Comparison of ENCODE assay signal across 17 cellular contexts in the genomic region with DNA sequence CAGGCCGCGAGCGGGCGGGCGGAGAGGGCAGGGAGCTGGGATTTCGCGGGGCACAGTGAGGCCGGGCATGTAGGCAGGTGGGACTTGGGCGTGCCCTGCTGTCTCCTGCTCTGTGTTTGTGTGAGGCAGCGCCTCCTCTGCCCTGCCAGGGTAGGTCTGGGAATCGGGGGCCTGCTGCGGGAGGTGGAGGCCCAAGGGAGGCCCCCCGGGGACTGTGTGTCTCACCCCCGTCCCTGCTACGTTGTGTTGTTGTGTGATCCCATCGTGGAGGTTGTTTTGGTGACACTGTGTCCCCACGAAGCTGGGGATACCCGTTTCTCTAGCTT. TPM values are rescaled to one million over a fixed set of nuclear protein-coding genes. Genes with fewer than 3 reads are reported as not detected.
DNase-seq lines count a peak whose midpoint lies in the region; ATAC-seq and TF ChIP-seq lines count a peak whose summit lies in the region.
"Had no signal": no experiment of that assay in that cellular context is flagged by ENCODE, and none has a peak within 500 bp of the region (broad histone marks: within the 10 kb centered on the region; RNA-seq: fewer than 3 reads in every experiment).

No MANE protein-coding gene starts in this region.

- H3K4me1 ChIP-seq in heart right ventricle (peaks cover 9 to 79% (median 55%) of the 10 kb centered on the region in 9 donors), osteoblast (ENCODE audit: insufficient read depth, low read length) (peaks cover 14% of the 10 kb centered on the region), urinary bladder (ENCODE audit: insufficient read depth) (no peaks in the 10 kb centered on the region)

- no peaks in the 10 kb centered on the region for H3K79me2 ChIP-seq in osteoblast (ENCODE audit: insufficient read depth, low read length)

- peak overlapping the region; percentile 87 to 99 (median 94) for H3K27ac ChIP-seq in heart right ventricle
- H3K27ac ChIP-seq in osteoblast (ENCODE audit: low read depth, low read length): peak overlapping the region; percentile 41
- H3K27ac ChIP-seq in urinary bladder (ENCODE audit: low read depth): peak overlapping the region; percentile 69

- H3K27me3 ChIP-seq in heart right ventricle (peaks cover 0 to 28% (median 4%) of the 10 kb centered on the region in 7 donors), osteoblast (ENCODE audit: insufficient read depth, low read length) (peaks cover 41% of the 10 kb centered on the region)

- TF ChIP-seq CTCF in heart right ventricle (IDR thresholded peaks at IDR 0.05) (peak in 3 of 9 donors; percentile 7 to 22 (median 11)), osteoblast (IDR thresholded peaks at IDR 0.05; ENCODE audit: extremely low read depth, low read depth, low read length) (no peak)

- no peaks in the 10 kb centered on the region for H3K9me3 ChIP-seq in heart right ventricle
- no peaks in the 10 kb centered on the region for H3K9me3 ChIP-seq in osteoblast (ENCODE audit: low read depth, low read length)

- intact Hi-C loops in heart right ventricle (cut with DNase I): loop anchor here in 5 of 10 donors (2.0 to 10.0 kb wide), 5 partner anchors 15 to 167 kb away; partner anchors contain the start of gene USF2 (in 2 of the 5)

- 21 to 26% methylated on average over 18 of the region's 18 CpGs for WGBS in heart right ventricle, 2 donors
- WGBS in urinary bladder: 15% methylated on average over 18 of the region's 18 CpGs

- H3K36me3 ChIP-seq in heart right ventricle (no peaks in the 10 kb centered on the region), osteoblast (ENCODE audit: insufficient read depth, low read length) (no peaks in the 10 kb centered on the region), urinary bladder (ENCODE audit: insufficient read depth) (no peaks in the 10 kb centered on the region)

- H4K20me1 ChIP-seq in osteoblast (ENCODE audit: insufficient read depth, low read length): no peaks in the 10 kb centered on the region

- H3K4me3 ChIP-seq in heart right ventricle (peak overlapping the region; percentile 26 to 63 (median 54)), osteoblast (ENCODE audit: insufficient read depth, low read length) (peak overlapping the region; percentile 35), urinary bladder (ENCODE audit: low read depth, low read length) (peak overlapping the region; percentile 17)

- ATAC-seq in heart right ventricle (peak in 1 of 8 donors; percentile 48), GM18909 (IDR thresholded peaks at IDR 0.05; ENCODE audit: poor library complexity, unreplicated experiment) (no peak)
- ATAC-seq: activated CD8-positive, alpha-beta memory T cell treated with anti-CD3 and anti-CD28 coated beads, Interleukin-2, amount 10 ng/mL, durations not matched to agents 7 days and 5 days; activated naive CD8-positive, alpha-beta T cell treated with anti-CD3 and anti-CD28 coated beads, Interleukin-2, amount 50 U/mL, for 24 hours had no signal

- peak overlapping the region; percentile 89 for H2AFZ ChIP-seq in osteoblast (ENCODE audit: low read length)

- DNase-seq in NCI-H1694 treated with DMSO at 0.1 percent for 48 hours (lab: John Stamatoyannopoulos, UW) (peak; percentile 21), NCI-H1694 (lab: John Stamatoyannopoulos, UW) (no peak), heart right ventricle (no peak), osteoblast (ENCODE audit: insufficient read length, low spot score, missing footprints) (no peak), HUDEP-2 (lab: John Stamatoyannopoulos, UW; ENCODE audit: unreplicated experiment in 76 of 76) (no peak), 8988T (no peak)
- DNase-seq: activated CD8-positive, alpha-beta memory T cell treated with anti-CD3 and anti-CD28 coated beads, Interleukin-2, amount 10 ng/mL, durations not matched to agents 7 days and 5 days; activated naive CD8-positive, alpha-beta T cell treated with anti-CD3 and anti-CD28 coated beads, Interleukin-2, amount 50 U/mL, for 24 hours; NCI-H1105; NCI-H82; SHP77 treated with DMSO at 0.1 percent for 48 hours; stimulated activated CD4-positive, alpha-beta T cell treated with anti-CD3 and anti-CD28 coated beads, Interleukin-2, amount 100 ng/mL, for 48 hours; stimulated activated naive CD4-positive, alpha-beta T cell had no signal

- H3K4me2 ChIP-seq in osteoblast (ENCODE audit: insufficient read depth, low read length): peak overlapping the region; percentile 29

RNA-seq across cellular contexts. Expression of gene FXYD1, which starts 1.0 kb away (rescaled TPM):
- 100 to 1,000 TPM; 451 to 819 (median 578) TPM for total RNA-seq in heart right ventricle
- polyA plus RNA-seq in heart right ventricle: 100 to 1,000 TPM; 251 to 605 TPM
- not detected in 2 replicates for total RNA-seq in osteoblast
- total RNA-seq in urinary bladder: 26.9 TPM
- 121 TPM for polyA plus RNA-seq in urinary bladder
- total RNA-seq: A172, HT-29 had no signal

RNA-seq across cellular contexts. Expression of gene FXYD7, which starts 3.5 kb away (rescaled TPM):
- total RNA-seq in heart right ventricle: under 1 TPM in 3 of 10 donors, not detected in 7; 0.28 to 0.37 (median 0.30) TPM
- under 1 TPM in 1 of 2 donors, not detected in 1; 0.10 TPM for polyA plus RNA-seq in heart right ventricle
- not detected in 2 replicates for total RNA-seq in osteoblast
- total RNA-seq in urinary bladder: 0.26 TPM
- 0.57 TPM for polyA plus RNA-seq in urinary bladder
- total RNA-seq: A172, HT-29 had no signal

RNA-seq across cellular contexts. Expression of gene LGI4, which starts 4.7 kb away (rescaled TPM):
- total RNA-seq in heart right ventricle (10 to 100 TPM in 2 of 10 donors, 1 to 10 TPM in 8; 4.3 to 12.5 (median 7.5) TPM), osteoblast (0.59 and 0.72 TPM in 2 replicates), urinary bladder (5.9 TPM)
- polyA plus RNA-seq in heart right ventricle (10 to 100 TPM in 1 of 2 donors, 1 to 10 TPM in 1; 8.9 to 30.0 TPM), urinary bladder (48.4 TPM)
- total RNA-seq: A172; activated CD8-positive, alpha-beta memory T cell treated with anti-CD3 and anti-CD28 coated beads, Interleukin-2, amount 10 ng/mL, durations not matched to agents 7 days and 5 days; HT-29 had no signal

RNA-seq across cellular contexts. Expression of gene FXYD5, which starts 15.0 kb away (rescaled TPM):
- 10 to 100 TPM; 13.9 to 36.6 (median 18.1) TPM for total RNA-seq in heart right ventricle
- 10 to 100 TPM; 48.3 to 67.4 TPM for polyA plus RNA-seq in heart right ventricle
- total RNA-seq in osteoblast: 29.0 and 32.4 TPM in 2 replicates
- 6.6 TPM for total RNA-seq in urinary bladder
- polyA plus RNA-seq in urinary bladder: 105 TPM

RNA-seq across cellular contexts. Expression of gene FXYD3, which starts 24.0 kb away (rescaled TPM):
- total RNA-seq in heart right ventricle: 1 to 10 TPM in 3 of 10 donors, under 1 TPM in 4, not detected in 3; 0.51 to 2.1 (median 0.74) TPM
- polyA plus RNA-seq in heart right ventricle: 1 to 10 TPM in 1 of 2 donors, under 1 TPM in 1; 0.78 to 2.7 TPM
- total RNA-seq in osteoblast: not detected in 2 replicates
- 62.3 TPM for total RNA-seq in urinary bladder
- polyA plus RNA-seq in urinary bladder: 170 TPM
- total RNA-seq: activated CD8-positive, alpha-beta memory T cell treated with anti-CD3 and anti-CD28 coated beads, Interleukin-2, amount 10 ng/mL, durations not matched to agents 7 days and 5 days had no signal

Comparison
In these comparisons a context has a peak if more than half of its experiments do, and no peak if none do; other contexts are left out.
1. H3K27ac ChIP-seq: peak in every context shown above with its lines; median percentile 94 in heart right ventricle; 69 in urinary bladder; 41 in osteoblast.
2. RNA of gene FXYD1, which starts 1.0 kb away (total RNA-seq): 451 to 819 TPM in heart right ventricle and 26.9 TPM in urinary bladder (single experiment); not detected in osteoblast; every median in the first group is over 10 times any median in the second.
3. Peak in every context shown above with its lines, with median percentiles within 50 percentile points of each other: H3K4me3 ChIP-seq.